Comparison of ENCODE assay signal across 23 cellular contexts in genomic region chr12:131084341-131085011, GRCh38.
DNase-seq lines count a peak whose midpoint lies in the region; ATAC-seq and TF ChIP-seq lines count a peak whose summit lies in the region.
"Had no signal": no experiment of that assay in that cellular context is flagged by ENCODE, and none has a peak within 500 bp of the region (broad histone marks: within the 10 kb centered on the region; RNA-seq: fewer than 3 reads in every experiment).

No MANE protein-coding gene starts in this region.

- no peak for ATAC-seq in Right ventricle myocardium superior (ENCODE audit: poor library complexity)
- ATAC-seq: activated CD8-positive, alpha-beta T cell treated with anti-CD3 and anti-CD28 coated beads for 36 hours; T-cell had no signal

- DNase-seq in Right ventricle myocardium superior: peak; percentile 33
- DNase-seq in right atrium auricular region (ENCODE audit: low spot score): no peak
- peak in 6 of 10 donors; percentile 4 to 41 (median 22) for DNase-seq in dorsolateral prefrontal cortex
- no peak for DNase-seq in neural progenitor cell (ENCODE audit: low spot score)
- peak; percentile 3 to 13 for DNase-seq in uterus
- no peak for DNase-seq in Calu3
- DNase-seq in DMS 273 (lab: John Stamatoyannopoulos, UW; ENCODE audit: unreplicated experiment): no peak
- no peak for DNase-seq in hepatic stellate cell (ENCODE audit: low spot score)
- DNase-seq: activated CD4-positive, CD25-positive, alpha-beta regulatory T cell treated with anti-CD3 and anti-CD28 coated beads, Interleukin-2, amount 50 U/mL, for 72 hours; activated CD8-positive, alpha-beta T cell treated with anti-CD3 and anti-CD28 coated beads for 36 hours; activated naive CD4-positive, alpha-beta T cell treated with anti-CD3 and anti-CD28 coated beads, Interleukin-2, amount 10 ng/mL, durations not matched to agents 7 days and 5 days; activated T-cell treated with anti-CD3 and anti-CD28 coated beads, Interleukin-2, amount 50 U/mL, for 24 hours; AML-193; amygdala; CD8-positive, alpha-beta memory T cell; mesenchymal stem cell; NCI-H2171 treated with DMSO at 0.1 percent for 48 hours; NCI-H524 treated with DMSO at 0.1 percent for 48 hours; stimulated activated CD4-positive, alpha-beta T cell treated with anti-CD3 and anti-CD28 coated beads, Interleukin-4, amount 100 ng/mL, for 1 hour; stimulated activated naive CD4-positive, alpha-beta T cell treated with Interleukin-2 at 50 U/mL for 16 hours had no signal

- H3K9me3 ChIP-seq in right atrium auricular region (no peaks in the 10 kb centered on the region), neural progenitor cell (ENCODE audit: low read depth) (no peaks in the 10 kb centered on the region), uterus (no peaks in the 10 kb centered on the region)
- H3K9me3 ChIP-seq: SJSA1, thyroid gland had no signal

- no peaks in the 10 kb centered on the region for H3F3A ChIP-seq in neural progenitor cell (ENCODE audit: low read depth)

- H3K4me1 Mint-ChIP-seq in neural progenitor cell: no peaks in the 10 kb centered on the region
- H3K4me1 Mint-ChIP-seq in Calu3 (ENCODE audit: low read depth, unreplicated experiment): no peaks in the 10 kb centered on the region
- H3K4me1 Mint-ChIP-seq: activated naive CD4-positive, alpha-beta T cell treated with anti-CD3 and anti-CD28 coated beads, Interleukin-2, amount 10 ng/mL, durations not matched to agents 7 days and 5 days; CD8-positive, alpha-beta memory T cell; T-cell had no signal

- H3K4me1 ChIP-seq in right atrium auricular region: peaks cover 0 to 2% of the 10 kb centered on the region in 2 donors
- no peaks in the 10 kb centered on the region for H3K4me1 ChIP-seq in neural progenitor cell
- H3K4me1 ChIP-seq in uterus: no peaks in the 10 kb centered on the region
- H3K4me1 ChIP-seq: SJSA1, thyroid gland had no signal

- TF ChIP-seq CTCF in right atrium auricular region (IDR thresholded peaks at IDR 0.05): no peak
- no peak for TF ChIP-seq CTCF in dorsolateral prefrontal cortex (IDR thresholded peaks at IDR 0.05 in 54 of 56, conservative IDR thresholded peaks at IDR 0.05 in 2 of 56; ENCODE audit: low read depth in 1 of 56, partially characterized antibody in 56 of 56)
- no peak for TF ChIP-seq CTCF in neural progenitor cell (IDR thresholded peaks at IDR 0.05)
- no peak for TF ChIP-seq CTCF in uterus (IDR thresholded peaks at IDR 0.05)
- TF ChIP-seq CTCF in Calu3 (IDR thresholded peaks at IDR 0.05; ENCODE audit: unreplicated experiment): no peak

- no peaks in the 10 kb centered on the region for H4K20me1 ChIP-seq in neural progenitor cell (ENCODE audit: low read depth)

- H3K36me3 Mint-ChIP-seq in neural progenitor cell: no peaks in the 10 kb centered on the region
- no peaks in the 10 kb centered on the region for H3K36me3 Mint-ChIP-seq in Calu3 (ENCODE audit: insufficient read depth, unreplicated experiment)
- H3K36me3 Mint-ChIP-seq: activated naive CD4-positive, alpha-beta T cell treated with anti-CD3 and anti-CD28 coated beads, Interleukin-2, amount 10 ng/mL, durations not matched to agents 7 days and 5 days; CD8-positive, alpha-beta memory T cell; T-cell had no signal

- H3K27ac Mint-ChIP-seq in neural progenitor cell: peak overlapping the region; percentile 0
- no peak overlapping the region for H3K27ac Mint-ChIP-seq in Calu3 (ENCODE audit: unreplicated experiment)
- H3K27ac Mint-ChIP-seq: activated CD8-positive, alpha-beta T cell treated with anti-CD3 and anti-CD28 coated beads for 36 hours; activated naive CD4-positive, alpha-beta T cell treated with anti-CD3 and anti-CD28 coated beads, Interleukin-2, amount 10 ng/mL, durations not matched to agents 7 days and 5 days; activated T-cell treated with anti-CD3 and anti-CD28 coated beads, Interleukin-2, amount 50 U/mL, for 24 hours; CD8-positive, alpha-beta memory T cell; T-cell had no signal

- H3K4me3 ChIP-seq in right atrium auricular region: no peak overlapping the region
- H3K4me3 ChIP-seq in dorsolateral prefrontal cortex: no peak overlapping the region
- no peak overlapping the region for H3K4me3 ChIP-seq in neural progenitor cell
- H3K4me3 ChIP-seq in uterus: no peak overlapping the region
- H3K4me3 ChIP-seq: SJSA1, thyroid gland had no signal

- CTCF ChIA-PET in Calu3 (lab: Charles Lee): no interaction called here

- H3K27me3 Mint-ChIP-seq in neural progenitor cell (ENCODE audit: insufficient read depth, low read depth) (peaks cover 5% of the 10 kb centered on the region), Calu3 (ENCODE audit: unreplicated experiment) (peaks cover 45% of the 10 kb centered on the region)
- H3K27me3 Mint-ChIP-seq: activated naive CD4-positive, alpha-beta T cell treated with anti-CD3 and anti-CD28 coated beads, Interleukin-2, amount 10 ng/mL, durations not matched to agents 7 days and 5 days had no signal

- no peak overlapping the region for H3K27ac ChIP-seq in right atrium auricular region
- no peak overlapping the region for H3K27ac ChIP-seq in dorsolateral prefrontal cortex
- no peak overlapping the region for H3K27ac ChIP-seq in neural progenitor cell
- no peak overlapping the region for H3K27ac ChIP-seq in uterus
- H3K27ac ChIP-seq: SJSA1, thyroid gland had no signal

- H3K27me3 ChIP-seq in right atrium auricular region (no peaks in the 10 kb centered on the region), dorsolateral prefrontal cortex (no peaks in the 10 kb centered on the region), neural progenitor cell (no peaks in the 10 kb centered on the region), uterus (no peaks in the 10 kb centered on the region)
- H3K27me3 ChIP-seq: SJSA1, thyroid gland had no signal

- no peak overlapping the region for H3K4me2 ChIP-seq in neural progenitor cell

- H3K4me3 Mint-ChIP-seq in neural progenitor cell (no peak overlapping the region), Calu3 (ENCODE audit: low read depth, unreplicated experiment) (no peak overlapping the region)
- H3K4me3 Mint-ChIP-seq: activated CD8-positive, alpha-beta T cell treated with anti-CD3 and anti-CD28 coated beads for 36 hours; activated naive CD4-positive, alpha-beta T cell treated with anti-CD3 and anti-CD28 coated beads, Interleukin-2, amount 10 ng/mL, durations not matched to agents 7 days and 5 days; activated T-cell treated with anti-CD3 and anti-CD28 coated beads, Interleukin-2, amount 50 U/mL, for 24 hours; CD8-positive, alpha-beta memory T cell; T-cell had no signal

- H3K36me3 ChIP-seq in right atrium auricular region: peaks cover 79% of the 10 kb centered on the region
- no peaks in the 10 kb centered on the region for H3K36me3 ChIP-seq in neural progenitor cell
- no peaks in the 10 kb centered on the region for H3K36me3 ChIP-seq in uterus
- H3K36me3 ChIP-seq: SJSA1, thyroid gland had no signal

- TF ChIP-seq POLR2A in uterus (IDR thresholded peaks at IDR 0.05): no peak

- no peaks in the 10 kb centered on the region for H3K79me2 ChIP-seq in neural progenitor cell (ENCODE audit: low read depth)

- H3K9ac ChIP-seq in neural progenitor cell: no peak overlapping the region

- no TSS peak for BruUV-seq in Calu3 (replicated peaks; lab: Mats Ljungman, UMichigan)

- no peak overlapping the region for H2AFZ ChIP-seq in neural progenitor cell (replicated peaks)

- H3K9me3 Mint-ChIP-seq in neural progenitor cell: no peaks in the 10 kb centered on the region
- peaks cover 2% of the 10 kb centered on the region for H3K9me3 Mint-ChIP-seq in Calu3 (ENCODE audit: low read depth, unreplicated experiment)
- H3K9me3 Mint-ChIP-seq: activated CD8-positive, alpha-beta T cell treated with anti-CD3 and anti-CD28 coated beads for 36 hours; activated naive CD4-positive, alpha-beta T cell treated with anti-CD3 and anti-CD28 coated beads, Interleukin-2, amount 10 ng/mL, durations not matched to agents 7 days and 5 days; activated T-cell treated with anti-CD3 and anti-CD28 coated beads, Interleukin-2, amount 50 U/mL, for 24 hours; CD8-positive, alpha-beta memory T cell; T-cell had no signal

- intact Hi-C loops in Right ventricle myocardium superior (cut with DNase I) (no loop called here), dorsolateral prefrontal cortex (cut with DNase I) (no loop called here), uterus (cut with DNase I; ENCODE audit: low total_unique reads) (no loop called here), Calu3 (cut with micrococcal nuclease; ENCODE audit: unreplicated experiment) (no loop called here)

Comparison
In these comparisons a context has a peak if more than half of its experiments do, and no peak if none do; other contexts are left out.
1. DNase-seq: peak in Right ventricle myocardium superior (single experiment), dorsolateral prefrontal cortex (6 of 10) and uterus (2 of 2); none in right atrium auricular region (single experiment), neural progenitor cell (single experiment), Calu3 (single experiment), DMS 273 (single experiment) and hepatic stellate cell (single experiment).